Comparison of ENCODE assay signal across 16 cellular contexts in the genomic region with DNA sequence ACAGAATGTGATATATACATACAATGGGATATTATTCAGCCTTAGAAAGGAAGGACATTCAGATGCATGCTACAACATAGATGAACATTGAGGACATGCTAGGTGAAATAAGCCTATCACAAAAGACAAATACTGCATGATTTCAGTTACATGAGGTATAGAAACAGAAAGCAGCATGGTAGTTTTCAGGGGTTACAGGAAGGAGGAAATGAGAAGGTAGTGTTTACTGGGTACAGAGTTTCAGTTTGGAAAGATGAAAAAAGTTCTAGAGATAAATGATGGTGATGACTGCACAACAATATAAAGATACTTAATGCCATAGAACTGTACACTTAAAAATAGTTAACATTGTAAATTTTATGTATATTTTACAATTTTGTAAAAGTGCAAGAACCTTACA.
DNase-seq lines count a peak whose midpoint lies in the region; ATAC-seq and TF ChIP-seq lines count a peak whose summit lies in the region.
"Had no signal": no experiment of that assay in that cellular context is flagged by ENCODE, and none has a peak within 500 bp of the region (broad histone marks: within the 10 kb centered on the region; RNA-seq: fewer than 3 reads in every experiment).

No MANE protein-coding gene starts in this region.

- POLR2A ChIA-PET in MCF 10A (lab: Yijun Ruan, JAX) = no interaction called here

- no TSS peak for BruUV-seq in MCF 10A (replicated peaks; lab: Mats Ljungman, UMichigan)

- H3K9me3 Mint-ChIP-seq in MCF 10A (ENCODE audit: unreplicated experiment) = peaks cover 17% of the 10 kb centered on the region

- ATAC-seq in GM18858 (IDR thresholded peaks at IDR 0.05; ENCODE audit: unreplicated experiment) (peak; percentile 95), GM21360 (IDR thresholded peaks at IDR 0.05; ENCODE audit: unreplicated experiment) (peak; percentile 88), HG02938 (IDR thresholded peaks at IDR 0.05; ENCODE audit: unreplicated experiment) (peak; percentile 88), HG03575 (IDR thresholded peaks at IDR 0.05; ENCODE audit: extremely low read depth, insufficient number of reproducible peaks, low FRiP score, unreplicated experiment) (peak; percentile 71)
- ATAC-seq: effector memory CD8-positive, alpha-beta T cell; naive thymus-derived CD8-positive, alpha-beta T cell had no signal

- no peak for DNase-seq in SHP77 (lab: John Stamatoyannopoulos, UW)
- no peak for DNase-seq in NCI-H446 (lab: John Stamatoyannopoulos, UW)
- DNase-seq in activated CD4-positive, alpha-beta T cell treated with anti-CD3 and anti-CD28 coated beads for 48 hours = no peak
- DNase-seq in MCF 10A (ENCODE audit: unreplicated experiment) = no peak
- DNase-seq: effector memory CD8-positive, alpha-beta T cell; naive thymus-derived CD8-positive, alpha-beta T cell; NCI-H1417 treated with DMSO at 0.1 percent for 48 hours; NCI-H524; stimulated activated CD8-positive, alpha-beta memory T cell treated with anti-CD3 and anti-CD28 coated beads, Interleukin-4, amount 100 ng/mL, for 48 hours; tibial artery had no signal

- intact Hi-C loops in MCF 10A (cut with micrococcal nuclease) = no loop called here

- no peaks in the 10 kb centered on the region for H3K36me3 Mint-ChIP-seq in MCF 10A (ENCODE audit: insufficient read depth, unreplicated experiment)
- H3K36me3 Mint-ChIP-seq: activated naive CD8-positive, alpha-beta T cell; IgD-negative memory B cell; naive thymus-derived CD8-positive, alpha-beta T cell had no signal

- no peaks in the 10 kb centered on the region for H3K4me1 Mint-ChIP-seq in MCF 10A (ENCODE audit: insufficient read depth, unreplicated experiment)
- H3K4me1 Mint-ChIP-seq: IgD-negative memory B cell; naive thymus-derived CD8-positive, alpha-beta T cell had no signal

- no peak overlapping the region for H3K27ac Mint-ChIP-seq in MCF 10A (ENCODE audit: low read depth, unreplicated experiment)
- H3K27ac Mint-ChIP-seq: activated naive CD8-positive, alpha-beta T cell; effector memory CD8-positive, alpha-beta T cell; IgD-negative memory B cell; naive thymus-derived CD8-positive, alpha-beta T cell had no signal

- CTCF ChIA-PET in MCF 10A (lab: Yijun Ruan, JAX) = no interaction called here

- H3K4me3 Mint-ChIP-seq in MCF 10A (ENCODE audit: unreplicated experiment) = no peak overlapping the region
- H3K4me3 Mint-ChIP-seq: activated naive CD8-positive, alpha-beta T cell; effector memory CD8-positive, alpha-beta T cell; IgD-negative memory B cell; naive thymus-derived CD8-positive, alpha-beta T cell had no signal

- no peak for TF ChIP-seq CTCF in MCF 10A (IDR thresholded peaks at IDR 0.05; ENCODE audit: unreplicated experiment)

- H3K27me3 Mint-ChIP-seq in MCF 10A (ENCODE audit: insufficient read depth, unreplicated experiment) = no peaks in the 10 kb centered on the region
- H3K27me3 Mint-ChIP-seq: activated naive CD8-positive, alpha-beta T cell; effector memory CD8-positive, alpha-beta T cell; IgD-negative memory B cell had no signal
